8 cellular contexts compared by ENCODE assay signal in genomic region chr3:15332405-15333098, GRCh38.
DNase-seq lines count a peak whose midpoint lies in the region; ATAC-seq and TF ChIP-seq lines count a peak whose summit lies in the region.

TSS of gene SH3BP5 (minus strand) at chr3:15332586. CDS start at chr3:15332408, 178 bp downstream.

- TF ChIP-seq CTCF in choroid plexus epithelial cell (conservative IDR thresholded peaks at IDR 0.05; ENCODE audit: low read depth, low read length) = peak; percentile 50

- DNase-seq in DMS53 (lab: John Stamatoyannopoulos, UW) (peak; percentile 69), DMS53 treated with DMSO at 0.1 percent for 48 hours (lab: John Stamatoyannopoulos, UW; ENCODE audit: unreplicated experiment) (no peak), NCI-H2029 treated with DMSO at 0.1 percent for 48 hours (lab: John Stamatoyannopoulos, UW) (peak; percentile 41), choroid plexus epithelial cell (ENCODE audit: low read depth) (peak; percentile 66), kidney tubule cell (ENCODE audit: low spot score) (peak; percentile 73)
- peak; percentile 56 for DNase-seq in activated CD4-positive, alpha-beta T cell treated with anti-CD3 and anti-CD28 coated beads for 1 hour
- peak; percentile 49 to 73 (median 56) for DNase-seq in stimulated activated CD4-positive, alpha-beta T cell treated with anti-CD3 and anti-CD28 coated beads, Interleukin-1b, Interleukin-23, amount 100 ng/mL, for 24 hours (ENCODE audit: low read depth in 4 of 4, low spot score in 1 of 4)

- H3K4me3 ChIP-seq in choroid plexus epithelial cell (ENCODE audit: low read depth, low read length) = peak within 1 kb of the TSS; percentile 95

- ATAC-seq in HG02642 (IDR thresholded peaks at IDR 0.05; ENCODE audit: poor library complexity, unreplicated experiment) = peak; percentile 83
